ENCODE assay signal across 21 cellular contexts in genomic region chr5:135331612-135332011, GRCh38.
"Had no signal": no experiment of that assay in that cellular context is flagged by ENCODE, and none has a peak within 500 bp of the region (broad histone marks: within the 10 kb centered on the region; RNA-seq: fewer than 3 reads in every experiment).

No MANE protein-coding gene starts in this region.

- H3K9me3 ChIP-seq: colonic mucosa had no signal

- H3K4me1 Mint-ChIP-seq: activated CD4-positive, alpha-beta T cell treated with anti-CD3 and anti-CD28 coated beads for 36 hours; activated T-helper 17 cell treated with anti-CD3 and anti-CD28 coated beads, Interleukin-2, amount 50 U/mL, for 72 hours had no signal

- H3K4me3 Mint-ChIP-seq: activated CD4-positive, alpha-beta T cell treated with anti-CD3 and anti-CD28 coated beads for 36 hours; activated CD8-positive, alpha-beta T cell treated with anti-CD3 and anti-CD28 coated beads, Interleukin-2, amount 10 ng/mL, durations not matched to agents 7 days and 5 days; activated naive CD4-positive, alpha-beta T cell treated with anti-CD3 and anti-CD28 coated beads, Interleukin-2, amount 50 U/mL, for 24 hours; activated T-cell treated with anti-CD3 and anti-CD28 coated beads, Interleukin-2, amount 50 U/mL, for 4 hours; activated T-helper 17 cell treated with anti-CD3 and anti-CD28 coated beads, Interleukin-2, amount 50 U/mL, for 72 hours; T-cell had no signal

- H3K9ac ChIP-seq: KMS-11 had no signal

- H3K27me3 ChIP-seq: brain microvascular endothelial cell, colonic mucosa had no signal

- H3K4me3 ChIP-seq: colonic mucosa had no signal

- ATAC-seq: activated CD4-positive, alpha-beta T cell treated with anti-CD3 and anti-CD28 coated beads for 36 hours; activated CD8-positive, alpha-beta T cell treated with anti-CD3 and anti-CD28 coated beads, Interleukin-2, amount 10 ng/mL, durations not matched to agents 7 days and 5 days; activated T-cell treated with anti-CD3 and anti-CD28 coated beads, Interleukin-2, amount 50 U/mL, for 4 hours; activated T-helper 17 cell treated with anti-CD3 and anti-CD28 coated beads, Interleukin-2, amount 50 U/mL, for 72 hours; T-cell had no signal

- H3K4me1 ChIP-seq: colonic mucosa had no signal

- H3K9me3 Mint-ChIP-seq: activated naive CD4-positive, alpha-beta T cell treated with anti-CD3 and anti-CD28 coated beads, Interleukin-2, amount 50 U/mL, for 24 hours; activated T-cell treated with anti-CD3 and anti-CD28 coated beads, Interleukin-2, amount 50 U/mL, for 4 hours; activated T-helper 17 cell treated with anti-CD3 and anti-CD28 coated beads, Interleukin-2, amount 50 U/mL, for 72 hours; T-cell had no signal

- H3K27me3 Mint-ChIP-seq: activated CD4-positive, alpha-beta T cell treated with anti-CD3 and anti-CD28 coated beads for 36 hours; activated naive CD4-positive, alpha-beta T cell treated with anti-CD3 and anti-CD28 coated beads, Interleukin-2, amount 50 U/mL, for 24 hours; activated T-helper 17 cell treated with anti-CD3 and anti-CD28 coated beads, Interleukin-2, amount 50 U/mL, for 72 hours; T-cell had no signal

- H3K27ac Mint-ChIP-seq: activated CD4-positive, alpha-beta T cell treated with anti-CD3 and anti-CD28 coated beads for 36 hours; activated naive CD4-positive, alpha-beta T cell treated with anti-CD3 and anti-CD28 coated beads, Interleukin-2, amount 50 U/mL, for 24 hours; activated T-helper 17 cell treated with anti-CD3 and anti-CD28 coated beads, Interleukin-2, amount 50 U/mL, for 72 hours; T-cell had no signal

- H3K36me3 Mint-ChIP-seq: activated naive CD4-positive, alpha-beta T cell treated with anti-CD3 and anti-CD28 coated beads, Interleukin-2, amount 50 U/mL, for 24 hours had no signal

- H3K4me2 ChIP-seq: KMS-11 had no signal

- DNase-seq: activated CD4-positive, alpha-beta T cell treated with anti-CD3 and anti-CD28 coated beads for 36 hours; activated CD4-positive, alpha-beta T cell treated with anti-CD3 and anti-CD28 coated beads, Interleukin-2, amount 50 U/mL, for 4 hours; activated CD8-positive, alpha-beta T cell treated with anti-CD3 and anti-CD28 coated beads, Interleukin-2, amount 10 ng/mL, durations not matched to agents 7 days and 5 days; activated gamma-delta T cell; activated T-cell treated with anti-CD3 and anti-CD28 coated beads, Interleukin-2, amount 50 U/mL, for 4 hours; amygdala; brain microvascular endothelial cell; colonic mucosa; NCI-H1092; NCI-H1417; NCI-H1930; NCI-H2107; NCI-H2171 treated with DMSO at 0.1 percent for 48 hours; NCI-H226; NCI-H526 treated with DMSO at 0.1 percent for 48 hours; SIG-M5; T-cell had no signal

- H3K27ac ChIP-seq: brain microvascular endothelial cell, colonic mucosa, KMS-11, VCaP had no signal
